8 cellular contexts compared by ENCODE assay signal in genomic region chr1:156752843-156753486, GRCh38. TPM values are rescaled to one million over a fixed set of nuclear protein-coding genes. Genes with fewer than 3 reads are reported as not detected.
DNase-seq lines count a peak whose midpoint lies in the region; ATAC-seq, FAIRE-seq and TF ChIP-seq lines count a peak whose summit lies in the region.

No MANE protein-coding gene starts in this region.

- peaks cover 0 to 18% (median 0%) of the 10 kb centered on the region in 5 donors for H3K36me3 Mint-ChIP-seq in naive thymus-derived CD4-positive, alpha-beta T cell

- H3K9me3 ChIP-seq in Loucy (ENCODE audit: insufficient read depth, low read depth, low read length), result no peaks in the 10 kb centered on the region
- H3K9me3 ChIP-seq in naive thymus-derived CD4-positive, alpha-beta T cell (ENCODE audit: control insufficient read depth in 2 of 3, low read length in 3 of 3), result no peaks in the 10 kb centered on the region

- H3K4me1 Mint-ChIP-seq in naive thymus-derived CD4-positive, alpha-beta T cell, result peaks cover 31 to 49% (median 37%) of the 10 kb centered on the region in 7 donors

- no peaks in the 10 kb centered on the region for H3K9me2 ChIP-seq in Loucy (replicated peaks; ENCODE audit: low read depth, low read length)

- peak overlapping the region; percentile 88 to 98 (median 92) for H3K4me3 Mint-ChIP-seq in naive thymus-derived CD4-positive, alpha-beta T cell

- no peaks in the 10 kb centered on the region for H3K27me3 Mint-ChIP-seq in naive thymus-derived CD4-positive, alpha-beta T cell

- no peak for DNase-seq in BJ (ENCODE audit: low read depth)
- DNase-seq in choroid plexus epithelial cell (ENCODE audit: low read depth), result peak; percentile 55
- DNase-seq in naive thymus-derived CD4-positive, alpha-beta T cell, result no peak
- no peak for DNase-seq in iPS-NIHi11 (ENCODE audit: low spot score)
- no peak for DNase-seq in GM19239 (ENCODE audit: insufficient read length, low spot score)
- no peak for DNase-seq in NCI-H2196 (lab: John Stamatoyannopoulos, UW; ENCODE audit: unreplicated experiment)

- POLR2A ChIA-PET in BJ (lab: Charles Lee), result interaction anchor here (2.1 kb wide), 1 partner anchor 12 kb away, joined by 10 read pairs; the partner anchor contains the start of gene MRPL24
- POLR2A ChIA-PET in naive thymus-derived CD4-positive, alpha-beta T cell (lab: Charles Lee), result interaction anchor here (1.3 to 4.5 kb wide), 5 partner anchors 8 to 25 kb away, joined by 4 to 64 read pairs (median 24); partner anchors contain the start of genes ISG20L2, METTL25B, MRPL24 and PRCC

- H3K79me2 ChIP-seq in Loucy (ENCODE audit: insufficient read depth, low read length), result peaks cover 58% of the 10 kb centered on the region

- CTCF ChIA-PET in BJ (lab: Yijun Ruan, JAX), result interaction anchor here (0.7 to 3.1 kb wide), 7 partner anchors 12 to 107 kb away, joined by 3 to 10 read pairs (median 4); partner anchors contain the start of genes MRPL24 and PRCC
- CTCF ChIA-PET in naive thymus-derived CD4-positive, alpha-beta T cell (lab: Charles Lee), result interaction anchor here (0.9 to 1.4 kb wide), 2 partner anchors 12 to 27 kb away, joined by 4 to 6 read pairs; partner anchors contain the start of gene MRPL24

- FAIRE-seq in GM19239 (lab: Jason Lieb, UNC), result no peak

- H3K4me3 ChIP-seq in BJ (ENCODE audit: low read depth, low read length) (peak overlapping the region; percentile 79; the same call in 1 of the 2 replicates), Loucy (ENCODE audit: low read length, poor library complexity, severe bottlenecking) (peak overlapping the region; percentile 90), choroid plexus epithelial cell (ENCODE audit: low read depth, low read length) (peak overlapping the region; percentile 95)
- H3K4me3 ChIP-seq in naive thymus-derived CD4-positive, alpha-beta T cell (ENCODE audit: low read length), result peak overlapping the region; percentile 93

- H3K27ac Mint-ChIP-seq in naive thymus-derived CD4-positive, alpha-beta T cell, result peak overlapping the region; percentile 39 to 96 (median 85)

- H3K27me3 ChIP-seq in BJ (ENCODE audit: control insufficient read depth, insufficient read depth, low read length) (no peaks in the 10 kb centered on the region), Loucy (ENCODE audit: insufficient read depth, low read length, poor library complexity, severe bottlenecking) (peaks cover 6% of the 10 kb centered on the region)
- H3K27me3 ChIP-seq in naive thymus-derived CD4-positive, alpha-beta T cell (ENCODE audit: control insufficient read depth in 2 of 2, insufficient read depth in 2 of 2, low read length in 2 of 2), result no peaks in the 10 kb centered on the region

- H3K36me3 ChIP-seq in BJ (ENCODE audit: control insufficient read depth, insufficient read depth, low read length) (no peaks in the 10 kb centered on the region; the same call in 1 of the 2 replicates), Loucy (ENCODE audit: insufficient read depth, low read length) (no peaks in the 10 kb centered on the region)
- peaks cover 0 to 6% (median 0%) of the 10 kb centered on the region in 3 experiments for H3K36me3 ChIP-seq in naive thymus-derived CD4-positive, alpha-beta T cell (ENCODE audit: control insufficient read depth in 2 of 3, insufficient read depth in 3 of 3, low read length in 3 of 3)

- no peaks in the 10 kb centered on the region for H3F3A ChIP-seq in Loucy (ENCODE audit: low read depth)

- peaks cover 20% of the 10 kb centered on the region for H4K20me1 ChIP-seq in Loucy (ENCODE audit: insufficient read depth, low read length, poor library complexity, severe bottlenecking)

- H3K9ac ChIP-seq in Loucy (ENCODE audit: low read depth, low read length, poor library complexity, severe bottlenecking), result peak overlapping the region; percentile 98

- peak overlapping the region; percentile 85 for H3K4me2 ChIP-seq in Loucy (ENCODE audit: low read depth, low read length, poor library complexity, severe bottlenecking)

- TF ChIP-seq CTCF in BJ (IDR thresholded peaks at IDR 0.05; ENCODE audit: insufficient read depth, low read depth, low read length), result no peak
- no peak for TF ChIP-seq CTCF in Loucy (conservative IDR thresholded peaks at IDR 0.05; ENCODE audit: low read length)
- TF ChIP-seq CTCF in choroid plexus epithelial cell (conservative IDR thresholded peaks at IDR 0.05; ENCODE audit: low read depth, low read length), result no peak

- ATAC-seq in naive thymus-derived CD4-positive, alpha-beta T cell, result no peak
- no peak for ATAC-seq in GM18909 (IDR thresholded peaks at IDR 0.05; ENCODE audit: poor library complexity, unreplicated experiment)

- H3K4me1 ChIP-seq in Loucy (ENCODE audit: insufficient read depth, low read length, poor library complexity, severe bottlenecking), result peaks cover 18% of the 10 kb centered on the region
- peaks cover 28 to 30% of the 10 kb centered on the region in 2 donors for H3K4me1 ChIP-seq in naive thymus-derived CD4-positive, alpha-beta T cell (ENCODE audit: control insufficient read depth in 2 of 2, insufficient read depth in 2 of 2, low read length in 2 of 2)

- intact Hi-C loops in naive thymus-derived CD4-positive, alpha-beta T cell (cut with micrococcal nuclease), result no loop called here

- no peak overlapping the region for H2AFZ ChIP-seq in Loucy (ENCODE audit: low read length)

- H3K27ac ChIP-seq in naive thymus-derived CD4-positive, alpha-beta T cell (ENCODE audit: low read depth, low read length), result peak overlapping the region; percentile 90

- H3K9me3 Mint-ChIP-seq in naive thymus-derived CD4-positive, alpha-beta T cell, result no peaks in the 10 kb centered on the region

RNA-seq across cellular contexts. Expression of gene HDGF, which starts 1.5 kb away (rescaled TPM):
- 179 and 180 TPM in 2 replicates for polyA plus RNA-seq in BJ (2011; rRNA removed)
- 74.3 and 87.1 TPM in 2 replicates for polyA minus RNA-seq in BJ (2011; rRNA and poly(A)+ RNA removed)
- 100 to 1,000 TPM in 1 of 5 experiments, 10 to 100 TPM in 4; 64.1 to 224 (median 91.2) TPM for total RNA-seq in naive thymus-derived CD4-positive, alpha-beta T cell
- polyA plus RNA-seq in naive thymus-derived CD4-positive, alpha-beta T cell, result 10 to 100 TPM; 25.0 to 39.3 TPM

RNA-seq across cellular contexts. Expression of gene MRPL24, which starts 12.1 kb away (rescaled TPM):
- 104 and 120 TPM in 2 replicates for polyA plus RNA-seq in BJ (2011; rRNA removed)
- 20.5 and 27.5 TPM in 2 replicates for polyA minus RNA-seq in BJ (2011; rRNA and poly(A)+ RNA removed)
- 10 to 100 TPM; 19.1 to 68.9 (median 47.2) TPM for total RNA-seq in naive thymus-derived CD4-positive, alpha-beta T cell
- 10 to 100 TPM; 86.3 to 98.0 TPM for polyA plus RNA-seq in naive thymus-derived CD4-positive, alpha-beta T cell

RNA-seq across cellular contexts. Expression of gene PRCC, which starts 14.4 kb away (rescaled TPM):
- polyA plus RNA-seq in BJ (2011; rRNA removed), result 60.3 and 93.6 TPM in 2 replicates
- polyA minus RNA-seq in BJ (2011; rRNA and poly(A)+ RNA removed), result 62.6 and 103 TPM in 2 replicates
- total RNA-seq in naive thymus-derived CD4-positive, alpha-beta T cell, result 10 to 100 TPM; 53.2 to 88.9 (median 61.7) TPM
- polyA plus RNA-seq in naive thymus-derived CD4-positive, alpha-beta T cell, result 10 to 100 TPM; 40.9 to 60.8 TPM

RNA-seq across cellular contexts. Expression of gene ISG20L2, which starts 24.4 kb away (rescaled TPM):
- 30.6 and 36.6 TPM in 2 replicates for polyA plus RNA-seq in BJ (2011; rRNA removed)
- polyA minus RNA-seq in BJ (2011; rRNA and poly(A)+ RNA removed), result 13.3 and 22.1 TPM in 2 replicates
- total RNA-seq in naive thymus-derived CD4-positive, alpha-beta T cell, result 10 to 100 TPM; 44.7 to 59.9 (median 53.9) TPM
- 10 to 100 TPM; 15.3 to 20.6 TPM for polyA plus RNA-seq in naive thymus-derived CD4-positive, alpha-beta T cell

RNA-seq across cellular contexts. Expression of gene METTL25B, which starts 24.7 kb away (rescaled TPM):
- polyA plus RNA-seq in BJ (2011; rRNA removed), result 9.5 and 14.6 TPM in 2 replicates
- polyA minus RNA-seq in BJ (2011; rRNA and poly(A)+ RNA removed), result 8.6 and 11.3 TPM in 2 replicates
- total RNA-seq in naive thymus-derived CD4-positive, alpha-beta T cell, result 10 to 100 TPM; 16.0 to 29.8 (median 29.1) TPM
- polyA plus RNA-seq in naive thymus-derived CD4-positive, alpha-beta T cell, result 1 to 10 TPM; 4.4 to 5.1 TPM
